In genomic region chr6:73074175-73074574, GRCh38 we compare ENCODE assay signal across 23 cellular contexts.
DNase-seq lines count a peak whose midpoint lies in the region; ATAC-seq, FAIRE-seq and TF ChIP-seq lines count a peak whose summit lies in the region.
"Had no signal": no experiment of that assay in that cellular context is flagged by ENCODE, and none has a peak within 500 bp of the region (broad histone marks: within the 10 kb centered on the region; RNA-seq: fewer than 3 reads in every experiment).

No MANE protein-coding gene starts in this region.

- no peak for FAIRE-seq in D721Med (lab: Jason Lieb, UNC)
- FAIRE-seq: GM12891 had no signal

- TF ChIP-seq CTCF in BJ (IDR thresholded peaks at IDR 0.05; ENCODE audit: insufficient read depth, low read depth, low read length) = no peak
- no peak for TF ChIP-seq CTCF in astrocyte of the cerebellum (IDR thresholded peaks at IDR 0.05; ENCODE audit: low read depth, low read length, missing control alignments)
- no peak for TF ChIP-seq CTCF in D721Med (IDR thresholded peaks at IDR 0.05; ENCODE audit: insufficient read depth, missing control alignments)

- ATAC-seq in HG02981 (IDR thresholded peaks at IDR 0.05; ENCODE audit: unreplicated experiment) = no peak
- ATAC-seq: left colon, mucosa of descending colon, right cardiac atrium had no signal

- CTCF ChIA-PET in BJ (lab: Yijun Ruan, JAX) = interaction anchor here (0.8 to 1.0 kb wide), 2 partner anchors 11 to 457 kb away, joined by 3 read pairs; no protein-coding TSS in a partner anchor

- POLR2A ChIA-PET in BJ (lab: Charles Lee) = interaction anchor here (0.6 kb wide), 1 partner anchor 175 kb away, joined by 3 read pairs; no protein-coding TSS in a partner anchor

- intact Hi-C loops in cardiac septum (cut with DNase I) = no loop called here

- no peaks in the 10 kb centered on the region for H3K36me3 ChIP-seq in BJ (ENCODE audit: control insufficient read depth, insufficient read depth, low read length)
- H3K36me3 ChIP-seq: vagina had no signal

- no peaks in the 10 kb centered on the region for H3K27me3 ChIP-seq in BJ (ENCODE audit: control insufficient read depth, insufficient read depth, low read length)
- H3K27me3 ChIP-seq: cardiac muscle cell, vagina had no signal

- in situ Hi-C loops in astrocyte of the cerebellum (cut with HindIII; ENCODE audit: low sequenced_read_pairs) = no loop called here

- DNase-seq in BJ (ENCODE audit: low read depth) (peak; percentile 52), LHCN-M2 (ENCODE audit: low read depth) (peak; percentile 86), astrocyte of the cerebellum (ENCODE audit: low read depth) (peak; percentile 72), kidney glomerular epithelial cell (lab: John Stamatoyannopoulos, UW) (peak; percentile 27), D721Med (ENCODE audit: insufficient read length, low spot score) (no peak), cardiac septum (ENCODE audit: low spot score) (no peak), SKM-1 (lab: John Stamatoyannopoulos, UW; ENCODE audit: unreplicated experiment) (no peak)
- DNase-seq: activated naive CD4-positive, alpha-beta T cell treated with anti-CD3 and anti-CD28 coated beads, Interleukin-2, amount 50 U/mL, for 16 hours; activated T-cell treated with anti-CD3 and anti-CD28 coated beads, Interleukin-2, amount 50 U/mL, for 1 hour; AML-193; COR-L47; KBM-7; left colon; mucosa of descending colon; NCI-H1048; NCI-H2107; NCI-H748 treated with DMSO at 0.1 percent for 48 hours; right cardiac atrium; SW 1271 had no signal

- H3K4me3 ChIP-seq in BJ (ENCODE audit: low read depth, low read length) = no peak overlapping the region
- no peak overlapping the region for H3K4me3 ChIP-seq in astrocyte of the cerebellum (ENCODE audit: low read depth, low read length)
- H3K4me3 ChIP-seq: cardiac muscle cell, mucosa of descending colon, vagina had no signal

Comparison
In these comparisons a context has a peak if more than half of its experiments do, and no peak if none do; other contexts are left out.
1. DNase-seq: peak in BJ (single experiment), LHCN-M2 (single experiment), astrocyte of the cerebellum (single experiment) and kidney glomerular epithelial cell (single experiment); none in D721Med (single experiment), cardiac septum (single experiment) and SKM-1 (single experiment).